ENCODE assay signal across 9 cellular contexts in the genomic region with DNA sequence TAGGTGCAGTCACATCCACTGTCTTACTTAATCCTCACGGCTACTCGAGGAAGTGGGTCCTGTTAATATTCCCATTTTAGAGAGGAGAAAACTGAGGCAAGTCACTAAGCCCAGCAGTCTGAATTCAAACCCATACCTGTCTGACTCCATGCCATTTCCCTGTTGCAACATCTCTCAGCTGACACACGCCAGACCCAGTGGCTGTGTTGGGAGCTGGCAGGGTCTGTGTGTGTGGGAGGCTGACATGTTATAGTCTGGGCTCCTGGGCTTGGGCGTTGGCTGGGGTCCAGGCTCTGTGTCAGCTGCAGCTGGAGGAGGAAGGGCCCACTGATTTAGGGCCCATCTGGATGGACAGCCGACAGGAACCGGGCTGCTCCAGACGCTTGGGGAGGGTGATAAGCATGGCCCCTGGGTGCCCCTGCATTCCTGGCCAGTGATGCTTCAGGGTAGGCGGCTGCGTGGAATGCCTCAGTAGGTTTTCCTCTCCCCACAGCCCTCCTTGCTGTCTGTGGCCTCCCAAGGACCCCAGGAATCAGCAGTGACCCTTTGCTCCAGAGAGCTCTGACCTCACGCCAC.
DNase-seq lines count a peak whose midpoint lies in the region; ATAC-seq and TF ChIP-seq lines count a peak whose summit lies in the region.
"Had no signal": no experiment of that assay in that cellular context is flagged by ENCODE, and none has a peak within 500 bp of the region (broad histone marks: within the 10 kb centered on the region; RNA-seq: fewer than 3 reads in every experiment).

No MANE protein-coding gene starts in this region.

- no peak overlapping the region for H3K27ac Mint-ChIP-seq in nephron progenitor cell
- H3K27ac Mint-ChIP-seq in progenitor cell of endocrine pancreas = no peak overlapping the region

- H3K36me3 ChIP-seq in BJ (ENCODE audit: control insufficient read depth, insufficient read depth, low read length) = no peaks in the 10 kb centered on the region

- no peak for TF ChIP-seq CTCF in BJ (IDR thresholded peaks at IDR 0.05; ENCODE audit: insufficient read depth, low read depth, low read length)
- TF ChIP-seq CTCF in fibroblast of mammary gland (conservative IDR thresholded peaks at IDR 0.05; ENCODE audit: control insufficient read depth, insufficient read depth, low read depth, low read length) = no peak
- TF ChIP-seq CTCF in nephron progenitor cell (IDR thresholded peaks at IDR 0.05) = no peak
- TF ChIP-seq CTCF in progenitor cell of endocrine pancreas (IDR thresholded peaks at IDR 0.05; ENCODE audit: unreplicated experiment) = no peak

- no peaks in the 10 kb centered on the region; the same call in 1 of the 2 replicates for H3K27me3 ChIP-seq in BJ (ENCODE audit: control insufficient read depth, insufficient read depth, low read length)

- H3K4me3 ChIP-seq in BJ (ENCODE audit: low read depth, low read length) (no peak overlapping the region), fibroblast of mammary gland (ENCODE audit: control insufficient read depth, low read depth, low read length) (no peak overlapping the region)

- CTCF ChIA-PET in BJ (lab: Yijun Ruan, JAX) = no interaction called here

- peaks cover 59% of the 10 kb centered on the region for H3K4me1 Mint-ChIP-seq in nephron progenitor cell
- H3K4me1 Mint-ChIP-seq in progenitor cell of endocrine pancreas (ENCODE audit: low read depth) = peaks cover 13% of the 10 kb centered on the region

- H3K27me3 Mint-ChIP-seq in nephron progenitor cell (ENCODE audit: low read depth, poor library complexity) = peaks cover 32% of the 10 kb centered on the region
- peaks cover 11% of the 10 kb centered on the region for H3K27me3 Mint-ChIP-seq in progenitor cell of endocrine pancreas

- H3K36me3 Mint-ChIP-seq in nephron progenitor cell (ENCODE audit: low read depth) (no peaks in the 10 kb centered on the region), progenitor cell of endocrine pancreas (ENCODE audit: insufficient read depth) (no peaks in the 10 kb centered on the region)

- POLR2A ChIA-PET in BJ (lab: Charles Lee) = no interaction called here

- H3K9me3 Mint-ChIP-seq in nephron progenitor cell (no peaks in the 10 kb centered on the region), progenitor cell of endocrine pancreas (ENCODE audit: low read depth) (no peaks in the 10 kb centered on the region)

- no peak overlapping the region for H3K4me3 Mint-ChIP-seq in nephron progenitor cell
- H3K4me3 Mint-ChIP-seq in progenitor cell of endocrine pancreas (ENCODE audit: low read depth) = no peak overlapping the region

- DNase-seq in BJ (ENCODE audit: low read depth) (peak; percentile 68), fibroblast of mammary gland (ENCODE audit: low read depth) (peak; percentile 87), nephron progenitor cell (peak; percentile 48), progenitor cell of endocrine pancreas (ENCODE audit: low spot score, unreplicated experiment) (no peak)
- DNase-seq: NCI-H2227 treated with DMSO at 0.1 percent for 48 hours had no signal

- no peak for ATAC-seq in HG03095 (IDR thresholded peaks at IDR 0.05; ENCODE audit: unreplicated experiment)
- no peak for ATAC-seq in HG03442 (IDR thresholded peaks at IDR 0.05; ENCODE audit: unreplicated experiment)
- no peak for ATAC-seq in HG03378 (IDR thresholded peaks at IDR 0.05; ENCODE audit: unreplicated experiment)

TF ChIP-seq in PFSK-1, 5 proteins besides CTCF, POLR2A, EP300 and RAD21:
- TF ChIP-seq FOXP2 (optimal IDR thresholded peaks at IDR 0.05; ENCODE audit: borderline replicate concordance, extremely low read depth, extremely low read length, insufficient read depth) (peak; percentile 97), SIN3A (IDR thresholded peaks at IDR 0.05; ENCODE audit: borderline replicate concordance, insufficient read depth, low read length) (no peak), TAF1 (IDR thresholded peaks at IDR 0.05; ENCODE audit: borderline replicate concordance, insufficient read depth, low read length) (no peak), POLR2AphosphoS5 (IDR thresholded peaks at IDR 0.05; ENCODE audit: low read depth, low read length) (no peak)
- TF ChIP-seq, protein P1, sequence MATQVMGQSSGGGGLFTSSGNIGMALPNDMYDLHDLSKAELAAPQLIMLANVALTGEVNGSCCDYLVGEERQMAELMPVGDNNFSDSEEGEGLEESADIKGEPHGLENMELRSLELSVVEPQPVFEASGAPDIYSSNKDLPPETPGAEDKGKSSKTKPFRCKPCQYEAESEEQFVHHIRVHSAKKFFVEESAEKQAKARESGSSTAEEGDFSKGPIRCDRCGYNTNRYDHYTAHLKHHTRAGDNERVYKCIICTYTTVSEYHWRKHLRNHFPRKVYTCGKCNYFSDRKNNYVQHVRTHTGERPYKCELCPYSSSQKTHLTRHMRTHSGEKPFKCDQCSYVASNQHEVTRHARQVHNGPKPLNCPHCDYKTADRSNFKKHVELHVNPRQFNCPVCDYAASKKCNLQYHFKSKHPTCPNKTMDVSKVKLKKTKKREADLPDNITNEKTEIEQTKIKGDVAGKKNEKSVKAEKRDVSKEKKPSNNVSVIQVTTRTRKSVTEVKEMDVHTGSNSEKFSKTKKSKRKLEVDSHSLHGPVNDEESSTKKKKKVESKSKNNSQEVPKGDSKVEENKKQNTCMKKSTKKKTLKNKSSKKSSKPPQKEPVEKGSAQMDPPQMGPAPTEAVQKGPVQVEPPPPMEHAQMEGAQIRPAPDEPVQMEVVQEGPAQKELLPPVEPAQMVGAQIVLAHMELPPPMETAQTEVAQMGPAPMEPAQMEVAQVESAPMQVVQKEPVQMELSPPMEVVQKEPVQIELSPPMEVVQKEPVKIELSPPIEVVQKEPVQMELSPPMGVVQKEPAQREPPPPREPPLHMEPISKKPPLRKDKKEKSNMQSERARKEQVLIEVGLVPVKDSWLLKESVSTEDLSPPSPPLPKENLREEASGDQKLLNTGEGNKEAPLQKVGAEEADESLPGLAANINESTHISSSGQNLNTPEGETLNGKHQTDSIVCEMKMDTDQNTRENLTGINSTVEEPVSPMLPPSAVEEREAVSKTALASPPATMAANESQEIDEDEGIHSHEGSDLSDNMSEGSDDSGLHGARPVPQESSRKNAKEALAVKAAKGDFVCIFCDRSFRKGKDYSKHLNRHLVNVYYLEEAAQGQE (IDR thresholded peaks at IDR 0.05; ENCODE audit: insufficient read depth in 1 of 2, low read depth in 2 of 2, low read length in 2 of 2) = 0 out of 4 replicates have a peak, but pooled peaks of 1 of the 2 experiments have one; percentile 6
